In genomic region chr5:41831155-41831554, GRCh38 we compare ENCODE assay signal across 14 cellular contexts.
DNase-seq lines count a peak whose midpoint lies in the region; ATAC-seq lines count a peak whose summit lies in the region.
"Had no signal": no experiment of that assay in that cellular context is flagged by ENCODE, and none has a peak within 500 bp of the region (broad histone marks: within the 10 kb centered on the region; RNA-seq: fewer than 3 reads in every experiment).

No MANE protein-coding gene starts in this region.

- H3K9me3 Mint-ChIP-seq in T-helper 1 cell treated with Interleukin-12 subunit alpha and Interleukin-12 subunit beta and Interleukin-4 antibody, amounts not matched to agents 30 μg/mL and 1 μg/mL, for 36 hours, result peaks cover 5% of the 10 kb centered on the region

- H3K4me3 Mint-ChIP-seq in T-helper 1 cell treated with Interleukin-12 subunit alpha and Interleukin-12 subunit beta and Interleukin-4 antibody, amounts not matched to agents 30 μg/mL and 1 μg/mL, for 36 hours, result no peak overlapping the region

- ATAC-seq in GM18868 (IDR thresholded peaks at IDR 0.05; ENCODE audit: unreplicated experiment) (peak; percentile 77), GM19467 (IDR thresholded peaks at IDR 0.05; ENCODE audit: unreplicated experiment) (peak; percentile 67), HG02885 (IDR thresholded peaks at IDR 0.05; ENCODE audit: poor library complexity, unreplicated experiment) (peak; percentile 77)
- ATAC-seq: HepG2 had no signal

- DNase-seq in NCI-H510A (lab: John Stamatoyannopoulos, UW), result no peak
- DNase-seq in GM03348 (ENCODE audit: low spot score), result no peak
- no peak for DNase-seq in middle frontal gyrus (ENCODE audit: extremely low spot score, low spot score)
- no peak for DNase-seq in NCI-H524 treated with DMSO at 0.1 percent for 48 hours (lab: John Stamatoyannopoulos, UW)
- DNase-seq: DMS53, midbrain, NCI-H1417 treated with DMSO at 0.1 percent for 48 hours, SHP77 treated with DMSO at 0.1 percent for 48 hours, spleen had no signal

- peaks cover 27% of the 10 kb centered on the region for H3K4me1 Mint-ChIP-seq in T-helper 1 cell treated with Interleukin-12 subunit alpha and Interleukin-12 subunit beta and Interleukin-4 antibody, amounts not matched to agents 30 μg/mL and 1 μg/mL, for 36 hours (ENCODE audit: low read depth)

- H3K27me3 Mint-ChIP-seq in T-helper 1 cell treated with Interleukin-12 subunit alpha and Interleukin-12 subunit beta and Interleukin-4 antibody, amounts not matched to agents 30 μg/mL and 1 μg/mL, for 36 hours (ENCODE audit: low read depth), result no peaks in the 10 kb centered on the region

- peaks cover 46% of the 10 kb centered on the region for H3K36me3 Mint-ChIP-seq in T-helper 1 cell treated with Interleukin-12 subunit alpha and Interleukin-12 subunit beta and Interleukin-4 antibody, amounts not matched to agents 30 μg/mL and 1 μg/mL, for 36 hours (ENCODE audit: low read depth)

- peak overlapping the region; percentile 53 for H3K27ac Mint-ChIP-seq in T-helper 1 cell treated with Interleukin-12 subunit alpha and Interleukin-12 subunit beta and Interleukin-4 antibody, amounts not matched to agents 30 μg/mL and 1 μg/mL, for 36 hours
